In genomic region chr14:105315211-105315721, GRCh38 we compare ENCODE assay signal across 8 cellular contexts. TPM values are rescaled to one million over a fixed set of nuclear protein-coding genes. Genes with fewer than 3 reads are reported as not detected.
DNase-seq lines count a peak whose midpoint lies in the region; ATAC-seq, FAIRE-seq and TF ChIP-seq lines count a peak whose summit lies in the region.

No MANE protein-coding gene starts in this region.

- H3K14ac ChIP-seq in IMR-90 (replicated peaks; ENCODE audit: low read depth, low read length): no peak overlapping the region

- H3K36me3 ChIP-seq in IMR-90 (ENCODE audit: control insufficient read depth, insufficient read depth, low read length) (no peaks in the 10 kb centered on the region), HepG2 (replicated peaks in 1 of 2; ENCODE audit: control insufficient read depth in 1 of 2, insufficient read depth in 2 of 2, low read length in 2 of 2) (no peaks in the 10 kb centered on the region), stomach (no peaks in the 10 kb centered on the region)

- H3K18ac ChIP-seq in IMR-90 (ENCODE audit: low read depth, low read length): no peak overlapping the region

- H4K20me1 ChIP-seq in IMR-90 (ENCODE audit: insufficient read depth, low read length) (peaks cover 31% of the 10 kb centered on the region), HepG2 (ENCODE audit: insufficient read depth, low read length) (peaks cover 4% of the 10 kb centered on the region; the same call in 1 of the 2 replicates)

- peaks cover 6 to 43% of the 10 kb centered on the region in 2 experiments for H3K79me1 ChIP-seq in IMR-90 (ENCODE audit: low read depth in 1 of 2, low read length in 2 of 2)

- H3K9ac ChIP-seq in IMR-90 (ENCODE audit: low read depth, low read length) (peak overlapping the region; percentile 89), HepG2 (ENCODE audit: insufficient read depth, low read depth, low read length) (peak overlapping the region; percentile 64)

- H2AK9ac ChIP-seq in IMR-90 (replicated peaks; ENCODE audit: low read depth, low read length, poor library complexity): peak overlapping the region; percentile 96

- no peak overlapping the region for H4K91ac ChIP-seq in IMR-90 (ENCODE audit: insufficient read depth, low read depth, low read length)

- peak overlapping the region; percentile 14; the same call in 1 of the 2 replicates for H3K27ac ChIP-seq in IMR-90 (ENCODE audit: insufficient read depth, low read length)
- H3K27ac ChIP-seq in HepG2 (ENCODE audit: extremely low read length, insufficient read depth, low read length): no peak overlapping the region
- peak overlapping the region; percentile 59 to 90 (median 84) for H3K27ac ChIP-seq in stomach

- dilution Hi-C loops in IMR-90 (cut with HindIII; ENCODE audit: low sequenced_read_pairs, unreplicated experiment): no loop called here

- no peak for TF ChIP-seq CTCF in IMR-90 (conservative IDR thresholded peaks at IDR 0.05; ENCODE audit: low read depth, low read length)
- no peak for TF ChIP-seq CTCF in WI38 (IDR thresholded peaks at IDR 0.05; ENCODE audit: low read depth, low read length)
- no peak for TF ChIP-seq CTCF in choroid plexus epithelial cell (conservative IDR thresholded peaks at IDR 0.05; ENCODE audit: low read depth, low read length)
- peak; percentile 45 for TF ChIP-seq CTCF in HepG2 (CRISPR knock-in tag; IDR thresholded peaks at IDR 0.05)
- TF ChIP-seq CTCF in stomach (IDR thresholded peaks at IDR 0.05): no peak

- BruUV-seq in IMR-90 (replicated peaks; lab: Mats Ljungman, UMichigan) (no TSS peak), HepG2 (replicated peaks; lab: Mats Ljungman, UMichigan) (no TSS peak)

- CTCF ChIA-PET in IMR-90 (lab: Yijun Ruan, JAX): no interaction called here
- CTCF ChIA-PET in HepG2 (lab: Yijun Ruan, JAX; ENCODE audit: low intra/inter-chr PET ratio, low total read pairs): no interaction called here

- WGBS in IMR-90 (ENCODE audit: extremely low coverage in 2 of 2, insufficient read length in 1 of 2), 2 experiments: 5% methylated on average over 27 of the region's 54 CpGs; no CpG with 5 or more reads in 1 of the 2 experiments
- 0% methylated on average over 2 of the region's 54 CpGs for WGBS in HepG2 (ENCODE audit: low lambda C conversion rate)
- 0 to 1% (median 1%) methylated on average over 7 to 54 of the region's 54 CpGs for WGBS in stomach, 5 donors

- H3K4me1 ChIP-seq in IMR-90 (ENCODE audit: control insufficient read depth, insufficient read depth, low read length): peaks cover 26% of the 10 kb centered on the region
- peaks cover 24% of the 10 kb centered on the region for H3K4me1 ChIP-seq in HepG2 (ENCODE audit: insufficient read depth, low read length)
- H3K4me1 ChIP-seq in stomach: peaks cover 39 to 61% (median 46%) of the 10 kb centered on the region in 4 donors

- H2AK5ac ChIP-seq in IMR-90 (ENCODE audit: low read depth, low read length): no peak overlapping the region; the same call in none of the 2 replicates

- H2AFZ ChIP-seq in IMR-90 (replicated peaks; ENCODE audit: low read length, poor library complexity) (peak overlapping the region; percentile 83), HepG2 (ENCODE audit: low read length) (no peak overlapping the region)

- H3K79me2 ChIP-seq in HepG2 (ENCODE audit: insufficient read depth, low read length): peaks cover 29% of the 10 kb centered on the region

- peak overlapping the region; percentile 99 for H3K4me2 ChIP-seq in IMR-90 (ENCODE audit: low read depth, low read length)
- peak overlapping the region; percentile 95 for H3K4me2 ChIP-seq in HepG2 (ENCODE audit: low read depth, low read length)

- H3K27me3 ChIP-seq in IMR-90 (ENCODE audit: control insufficient read depth, insufficient read depth, low read length) (no peaks in the 10 kb centered on the region), HepG2 (ENCODE audit: control insufficient read depth in 1 of 2, insufficient read depth in 2 of 2, low read length in 2 of 2) (no peaks in the 10 kb centered on the region), stomach (no peaks in the 10 kb centered on the region)

- TF ChIP-seq RAD21 in IMR-90 (IDR thresholded peaks at IDR 0.05; ENCODE audit: low read length): no peak
- TF ChIP-seq RAD21 in HepG2 (CRISPR knock-in tag; IDR thresholded peaks at IDR 0.05): no peak

- FAIRE-seq in HepG2 (lab: Jason Lieb, UNC): no peak

- ATAC-seq in GM19397 (IDR thresholded peaks at IDR 0.05; ENCODE audit: unreplicated experiment) (peak; percentile 11), IMR-90 (ENCODE audit: low read depth) (no peak), HepG2 (peak; percentile 71)

- TF ChIP-seq EP300 in HepG2 (IDR thresholded peaks at IDR 0.05; ENCODE audit: low read depth in 2 of 2, low read length in 2 of 2): no peak
- TF ChIP-seq EP300 in HepG2 (CRISPR knock-in tag; IDR thresholded peaks at IDR 0.05; ENCODE audit: borderline replicate concordance): no peak
- TF ChIP-seq EP300 in stomach (IDR thresholded peaks at IDR 0.05): no peak

- H2BK20ac ChIP-seq in IMR-90 (ENCODE audit: low read depth, low read length): no peak overlapping the region

- no peak overlapping the region for H4K5ac ChIP-seq in IMR-90 (ENCODE audit: low read depth, low read length)

- intact Hi-C loops in IMR-90 (cut with micrococcal nuclease): no loop called here
- intact Hi-C loops in HepG2 (cut with micrococcal nuclease; ENCODE audit: unreplicated experiment): loop anchor here (2.0 to 10.0 kb wide), 2 partner anchors 38 to 180 kb away; partner anchors contain the start of gene TEDC1
- intact Hi-C loops in stomach (cut with DNase I; ENCODE audit: low total_unique reads): no loop called here

- H2BK5ac ChIP-seq in IMR-90 (ENCODE audit: low read depth, low read length, poor library complexity, severe bottlenecking): no peak overlapping the region

- in situ Hi-C loops in IMR-90 (cut with MboI; ENCODE audit: low sequenced_read_pairs): no loop called here
- in situ Hi-C loops in HepG2 (cut with HindIII; ENCODE audit: extremely low pct_ligation_motif_present, low pct_unique_long_range_greater_than_20kb): no loop called here

- H2BK120ac ChIP-seq in IMR-90 (ENCODE audit: low read depth, low read length): no peak overlapping the region

- H3K9me3 ChIP-seq in IMR-90 (ENCODE audit: control insufficient read depth, insufficient read depth, low read length) (no peaks in the 10 kb centered on the region), HepG2 (ENCODE audit: low read length) (no peaks in the 10 kb centered on the region), stomach (no peaks in the 10 kb centered on the region)

- H2BK15ac ChIP-seq in IMR-90 (ENCODE audit: low read depth, low read length): no peak overlapping the region

- POLR2A ChIA-PET in IMR-90 (lab: Charles Lee; ENCODE audit: unreplicated experiment): interaction anchor here (1.2 kb wide), 1 partner anchor 14 kb away, joined by 7 read pairs; the partner anchor contains the start of gene BRF1
- POLR2A ChIA-PET in HepG2 (lab: Yijun Ruan, JAX): interaction anchor here (2.0 to 2.2 kb wide), 2 partner anchors 14 kb away, joined by 7 to 34 read pairs; partner anchors contain the start of gene BRF1

- DNase-seq in AG08396 (ENCODE audit: low spot score) (peak; percentile 41), IMR-90 (no peak), choroid plexus epithelial cell (ENCODE audit: low read depth) (peak; percentile 45), HepG2 (ENCODE audit: low spot score) (peak; percentile 41), stomach (peak; percentile 44), SKM-1 treated with dmso at 0.1 percent for 144 hours (lab: John Stamatoyannopoulos, UW; ENCODE audit: unreplicated experiment) (no peak)

- peak overlapping the region in 1 of 2 experiments; percentile 10; a peak in 2 of 4 replicates for H4K8ac ChIP-seq in IMR-90 (ENCODE audit: low read depth in 2 of 2, low read length in 2 of 2)

- H3K4ac ChIP-seq in IMR-90 (ENCODE audit: low read depth, low read length): no peak overlapping the region

- H3K9me1 ChIP-seq in IMR-90 (ENCODE audit: insufficient read depth, low read length): peaks cover 9% of the 10 kb centered on the region

- peak overlapping the region; percentile 23 for H3K23ac ChIP-seq in IMR-90 (ENCODE audit: low read depth, low read length)

- H3K4me3 ChIP-seq in IMR-90 (ENCODE audit: insufficient read depth, low read depth, low read length): peak overlapping the region; percentile 100
- H3K4me3 ChIP-seq in WI38 (ENCODE audit: low read depth, low read length): peak overlapping the region; percentile 68
- H3K4me3 ChIP-seq in choroid plexus epithelial cell (ENCODE audit: low read depth, low read length): peak overlapping the region; percentile 72
- peak overlapping the region; percentile 55 to 94 (median 87) for H3K4me3 ChIP-seq in HepG2 (replicated peaks in 1 of 3; ENCODE audit: insufficient read depth in 1 of 3, low read depth in 2 of 3, low read length in 3 of 3)
- peak overlapping the region; percentile 79 to 92 (median 83) for H3K4me3 ChIP-seq in stomach

- H3K56ac ChIP-seq in IMR-90 (ENCODE audit: extremely low read depth, insufficient read depth, low read length): no peak overlapping the region

- TF ChIP-seq POLR2A in IMR-90 (IDR thresholded peaks at IDR 0.05; ENCODE audit: low read depth, low read length): no peak
- TF ChIP-seq POLR2A in HepG2 (IDR thresholded peaks at IDR 0.05; ENCODE audit: insufficient read depth in 1 of 2, low read depth in 2 of 2, low read length in 2 of 2): no peak
- TF ChIP-seq POLR2A in stomach (IDR thresholded peaks at IDR 0.05): no peak

RNA-seq across cellular contexts. Expression of gene PACS2, which starts 0.7 kb away (rescaled TPM):
- total RNA-seq in IMR-90 (2012; rRNA removed) (15.3 and 15.6 TPM in 2 replicates), HepG2 (2016; rRNA removed; fragmentation: Illumina TruSeq; extraction: Trizol) (14.6 and 23.6 TPM in 2 replicates), stomach (100 to 1,000 TPM in 3 of 5 donors, 10 to 100 TPM in 2; 33.6 to 209 (median 114) TPM)
- polyA plus RNA-seq in IMR-90 (2012; rRNA removed) (32.2 and 35.1 TPM in 2 replicates), HepG2 (2011; rRNA removed) (27.6 and 33.7 TPM in 2 replicates), stomach (10 to 100 TPM; 23.4 to 49.8 (median 34.7) TPM)
- 21.8 and 38.1 TPM in 2 replicates for polyA plus RNA-seq in IMR-90 (2012; cell fraction: cytosol; rRNA removed)
- polyA plus RNA-seq in IMR-90 (2012; cell fraction: nucleus; rRNA removed; ENCODE audit: low replicate concordance): 145 and 229 TPM in 2 replicates
- 32.3 and 33.7 TPM in 2 replicates for total RNA-seq in HepG2 (2016; cell fraction: cytosol; rRNA removed; fragmentation: Illumina TruSeq; extraction: Trizol; ENCODE audit: low read depth)
- 10.5 and 22.9 TPM in 2 replicates for total RNA-seq in HepG2 (2016; cell fraction: insoluble cytoplasmic fraction; rRNA removed; fragmentation: Illumina TruSeq; extraction: Trizol)
- total RNA-seq in HepG2 (2016; cell fraction: membrane; rRNA removed; fragmentation: Illumina TruSeq; extraction: Trizol): 48.2 and 50.4 TPM in 2 replicates
- total RNA-seq in HepG2 (2016; cell fraction: nucleus; rRNA removed; fragmentation: Illumina TruSeq; extraction: Trizol): 18.0 and 23.5 TPM in 2 replicates
- 22.9 and 31.9 TPM in 2 replicates for polyA plus RNA-seq in HepG2 (2011; cell fraction: cytosol; rRNA removed)
- polyA plus RNA-seq in HepG2 (2011; cell fraction: nucleus; rRNA removed): 175 and 213 TPM in 2 replicates
- 22.4 and 34.0 TPM in 2 replicates for polyA plus RNA-seq in HepG2 (2012)
- polyA plus RNA-seq in HepG2 (2016; cell fraction: cytosol; fragmentation: Illumina TruSeq; extraction: Trizol; ENCODE audit: low read depth): 37.2 and 44.2 TPM in 2 replicates
- 16.9 and 23.7 TPM in 2 replicates for polyA plus RNA-seq in HepG2 (2016; cell fraction: insoluble cytoplasmic fraction; fragmentation: Illumina TruSeq; extraction: Trizol; ENCODE audit: low read depth)
- 47.5 and 52.5 TPM in 2 replicates for polyA plus RNA-seq in HepG2 (2016; cell fraction: membrane; fragmentation: Illumina TruSeq; extraction: Trizol; ENCODE audit: low read depth)
- polyA plus RNA-seq in HepG2 (2016; cell fraction: nucleus; fragmentation: Illumina TruSeq; extraction: Trizol; ENCODE audit: insufficient read depth, low read depth): 55.8 and 60.4 TPM in 2 replicates
- polyA minus RNA-seq in HepG2 (2011; rRNA and poly(A)+ RNA removed; ENCODE audit: low replicate concordance): 21.1 and 44.9 TPM in 2 replicates
- 12.7 and 16.0 TPM in 2 replicates for polyA minus RNA-seq in HepG2 (2011; cell fraction: cytosol; rRNA and poly(A)+ RNA removed)
- 29.4 and 36.3 TPM in 2 replicates for polyA minus RNA-seq in HepG2 (2011; cell fraction: nucleus; rRNA and poly(A)+ RNA removed)

RNA-seq across cellular contexts. Expression of gene BRF1, which starts 14.5 kb away (rescaled TPM):
- total RNA-seq in IMR-90 (2012; rRNA removed) (12.4 and 13.3 TPM in 2 replicates), HepG2 (2016; rRNA removed; fragmentation: Illumina TruSeq; extraction: Trizol) (6.4 and 11.0 TPM in 2 replicates), stomach (100 to 1,000 TPM in 1 of 5 donors, 10 to 100 TPM in 4; 31.5 to 141 (median 42.6) TPM)
- polyA plus RNA-seq in IMR-90 (2012; rRNA removed) (16.4 and 16.7 TPM in 2 replicates), HepG2 (2011; rRNA removed) (5.1 and 5.7 TPM in 2 replicates), stomach (10 to 100 TPM in 2 of 3 donors, 1 to 10 TPM in 1; 9.2 to 19.7 (median 19.4) TPM)
- polyA plus RNA-seq in IMR-90 (2012; cell fraction: cytosol; rRNA removed): 13.5 and 19.0 TPM in 2 replicates
- polyA plus RNA-seq in IMR-90 (2012; cell fraction: nucleus; rRNA removed; ENCODE audit: low replicate concordance): 44.2 and 86.6 TPM in 2 replicates
- total RNA-seq in HepG2 (2016; cell fraction: cytosol; rRNA removed; fragmentation: Illumina TruSeq; extraction: Trizol; ENCODE audit: low read depth): 5.6 and 7.0 TPM in 2 replicates
- total RNA-seq in HepG2 (2016; cell fraction: insoluble cytoplasmic fraction; rRNA removed; fragmentation: Illumina TruSeq; extraction: Trizol): 5.9 and 10.9 TPM in 2 replicates
- total RNA-seq in HepG2 (2016; cell fraction: membrane; rRNA removed; fragmentation: Illumina TruSeq; extraction: Trizol): 4.2 and 5.2 TPM in 2 replicates
- 11.8 and 16.0 TPM in 2 replicates for total RNA-seq in HepG2 (2016; cell fraction: nucleus; rRNA removed; fragmentation: Illumina TruSeq; extraction: Trizol)
- polyA plus RNA-seq in HepG2 (2011; cell fraction: cytosol; rRNA removed): 3.4 and 3.6 TPM in 2 replicates
- polyA plus RNA-seq in HepG2 (2011; cell fraction: nucleus; rRNA removed): 32.9 and 41.6 TPM in 2 replicates
- polyA plus RNA-seq in HepG2 (2012): 7.1 and 9.1 TPM in 2 replicates
- 0.58 and 0.88 TPM in 2 replicates for polyA plus RNA-seq in HepG2 (2016; cell fraction: cytosol; fragmentation: Illumina TruSeq; extraction: Trizol; ENCODE audit: low read depth)
- polyA plus RNA-seq in HepG2 (2016; cell fraction: insoluble cytoplasmic fraction; fragmentation: Illumina TruSeq; extraction: Trizol; ENCODE audit: low read depth): 6.9 and 7.1 TPM in 2 replicates
- polyA plus RNA-seq in HepG2 (2016; cell fraction: membrane; fragmentation: Illumina TruSeq; extraction: Trizol; ENCODE audit: low read depth): 1.6 and 1.8 TPM in 2 replicates
- polyA plus RNA-seq in HepG2 (2016; cell fraction: nucleus; fragmentation: Illumina TruSeq; extraction: Trizol; ENCODE audit: insufficient read depth, low read depth): 26.5 and 31.7 TPM in 2 replicates
- 15.5 TPM in 2 replicates for polyA minus RNA-seq in HepG2 (2011; rRNA and poly(A)+ RNA removed; ENCODE audit: low replicate concordance)
- 6.0 and 7.0 TPM in 2 replicates for polyA minus RNA-seq in HepG2 (2011; cell fraction: cytosol; rRNA and poly(A)+ RNA removed)
- polyA minus RNA-seq in HepG2 (2011; cell fraction: nucleus; rRNA and poly(A)+ RNA removed): 25.0 and 27.4 TPM in 2 replicates

Comparison
In these comparisons a context has a peak if more than half of its experiments do, and no peak if none do; other contexts are left out.
1. DNase-seq: peak in AG08396 (single experiment), choroid plexus epithelial cell (single experiment), HepG2 (single experiment) and stomach (single experiment); none in IMR-90 (single experiment) and SKM-1 treated with dmso at 0.1 percent for 144 hours (single experiment).
2. Peak in every context shown above with its lines, with median percentiles within 50 percentile points of each other: H3K4me3 ChIP-seq.